In genomic region chr14:105329411-105330200, GRCh38 we compare ENCODE assay signal across 9 cellular contexts.
"Had no signal": no experiment of that assay in that cellular context is flagged by ENCODE, and none has a peak within 500 bp of the region (broad histone marks: within the 10 kb centered on the region; RNA-seq: fewer than 3 reads in every experiment).

No MANE protein-coding gene starts in this region.

- H3K36me3 ChIP-seq: heart right ventricle had no signal

- H3K27me3 Mint-ChIP-seq: activated CD4-positive, alpha-beta memory T cell treated with anti-CD3 and anti-CD28 coated beads, Interleukin-2, amount 10 ng/mL, durations not matched to agents 7 days and 5 days; type B pancreatic cell had no signal

- H3K9me3 ChIP-seq: heart right ventricle, left lung had no signal

- H3K4me3 Mint-ChIP-seq: activated CD4-positive, alpha-beta memory T cell treated with anti-CD3 and anti-CD28 coated beads, Interleukin-2, amount 10 ng/mL, durations not matched to agents 7 days and 5 days; type B pancreatic cell had no signal

- H3K27ac Mint-ChIP-seq: activated CD4-positive, alpha-beta memory T cell treated with anti-CD3 and anti-CD28 coated beads, Interleukin-2, amount 10 ng/mL, durations not matched to agents 7 days and 5 days; type B pancreatic cell had no signal

- H3K27me3 ChIP-seq: heart right ventricle, left lung had no signal

- H3K36me3 Mint-ChIP-seq: type B pancreatic cell had no signal

- DNase-seq: activated CD4-positive, alpha-beta memory T cell treated with anti-CD3 and anti-CD28 coated beads, Interleukin-2, amount 10 ng/mL, durations not matched to agents 7 days and 5 days; activated gamma-delta T cell; foreskin melanocyte; heart right ventricle; small intestine; stimulated activated naive CD4-positive, alpha-beta T cell; T-helper 9 cell had no signal

- H3K4me3 ChIP-seq: heart right ventricle, left lung had no signal

- H3K9me3 Mint-ChIP-seq: activated CD4-positive, alpha-beta memory T cell treated with anti-CD3 and anti-CD28 coated beads, Interleukin-2, amount 10 ng/mL, durations not matched to agents 7 days and 5 days; type B pancreatic cell had no signal
